Comparison of ENCODE assay signal across 1 cellular context in the genomic region with DNA sequence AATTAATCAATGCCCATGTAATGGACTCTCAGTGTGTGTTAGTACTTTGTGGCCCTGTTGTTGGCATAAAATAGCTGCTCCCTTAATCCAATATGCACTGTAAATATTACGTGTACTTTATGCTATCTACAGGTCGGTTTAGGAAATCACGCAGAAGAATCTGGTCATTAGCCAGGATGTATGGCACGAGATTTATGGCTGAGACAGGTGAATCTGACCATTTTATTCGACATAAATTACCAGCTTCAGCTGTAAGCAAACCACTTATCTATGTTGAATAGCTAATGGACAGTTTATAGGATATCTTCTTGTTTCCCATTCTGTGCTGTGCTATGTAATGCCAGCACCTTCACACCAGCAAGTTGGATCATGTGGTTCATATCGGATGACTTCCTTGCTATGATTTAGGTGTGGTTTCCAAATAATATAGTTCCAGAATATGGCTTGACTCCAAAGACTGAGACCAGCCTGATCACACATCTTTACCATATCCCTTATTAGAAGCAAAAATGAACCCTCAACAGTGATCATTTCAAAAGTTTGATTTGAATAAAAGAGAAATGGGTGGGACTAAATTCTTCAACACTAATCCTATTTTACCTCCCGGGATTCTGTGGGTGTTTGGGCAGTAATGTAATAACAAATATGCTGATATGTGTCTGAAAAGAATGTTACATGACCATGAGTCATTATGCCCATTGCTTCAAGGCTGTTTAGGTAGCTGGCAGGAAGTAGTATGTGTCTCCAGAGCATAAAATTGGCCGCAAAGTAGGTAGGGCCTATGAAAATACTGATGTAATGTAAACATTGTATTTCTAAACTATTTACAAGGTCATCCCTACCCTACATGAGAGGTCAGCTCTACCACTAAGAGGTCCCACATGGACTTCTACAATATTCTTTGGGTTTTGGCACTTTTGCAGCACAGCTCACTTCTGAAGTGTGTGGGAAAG.
TF ChIP-seq lines count a peak whose summit lies in the region.

No MANE protein-coding gene starts in this region.

TF ChIP-seq in IMR-90, 13 proteins besides CTCF, POLR2A, EP300 and RAD21 (continued from another document):
- no peak for TF ChIP-seq USF2 (IDR thresholded peaks at IDR 0.05; ENCODE audit: low read depth, low read length)
